20 cellular contexts compared by ENCODE assay signal in genomic region chr7:19294629-19295028, GRCh38.
DNase-seq lines count a peak whose midpoint lies in the region; ATAC-seq, FAIRE-seq and TF ChIP-seq lines count a peak whose summit lies in the region.
"Had no signal": no experiment of that assay in that cellular context is flagged by ENCODE, and none has a peak within 500 bp of the region (broad histone marks: within the 10 kb centered on the region; RNA-seq: fewer than 3 reads in every experiment).

No MANE protein-coding gene starts in this region.

- H3K9me3 Mint-ChIP-seq in nephron (no peaks in the 10 kb centered on the region), CD14-positive monocyte (peaks cover 0 to 13% (median 4%) of the 10 kb centered on the region in 7 donors)
- no peaks in the 10 kb centered on the region for H3K9me3 Mint-ChIP-seq in activated T-helper 1 cell treated with anti-CD3 and anti-CD28 coated beads, Interleukin-12 subunit alpha, Interleukin-12 subunit beta, Interleukin-2, Interleukin-4 antibody, amounts not matched to agents 30 ng/mL and 10 ng/mL and 1 ng/mL, durations not matched to agents 14 hours and 24 hours and 36 hours
- H3K9me3 Mint-ChIP-seq: endodermal cell had no signal

- TF ChIP-seq POLR2A in HepG2 (IDR thresholded peaks at IDR 0.05; ENCODE audit: insufficient read depth in 1 of 2, low read depth in 2 of 2, low read length in 2 of 2) = no peak

- no peak overlapping the region for H2AFZ ChIP-seq in HepG2 (ENCODE audit: low read length)

- H3K27me3 ChIP-seq in HepG2 (ENCODE audit: control insufficient read depth in 1 of 2, insufficient read depth in 2 of 2, low read length in 2 of 2) = no peaks in the 10 kb centered on the region
- H3K27me3 ChIP-seq: gastroesophageal sphincter, left lung, ovary had no signal

- 35% methylated on average over 5 of the region's 5 CpGs for WGBS in HepG2 (ENCODE audit: low lambda C conversion rate)

- POLR2A ChIA-PET in HepG2 (lab: Yijun Ruan, JAX) = no interaction called here

- H3K27me3 Mint-ChIP-seq in nephron (ENCODE audit: low read depth) = no peaks in the 10 kb centered on the region
- peaks cover 0 to 2% (median 0%) of the 10 kb centered on the region in 3 donors for H3K27me3 Mint-ChIP-seq in CD14-positive monocyte (ENCODE audit: low read depth in 3 of 3)
- no peaks in the 10 kb centered on the region for H3K27me3 Mint-ChIP-seq in activated T-helper 1 cell treated with anti-CD3 and anti-CD28 coated beads, Interleukin-12 subunit alpha, Interleukin-12 subunit beta, Interleukin-2, Interleukin-4 antibody, amounts not matched to agents 30 ng/mL and 10 ng/mL and 1 ng/mL, durations not matched to agents 14 hours and 24 hours and 36 hours (ENCODE audit: insufficient read depth)

- TF ChIP-seq CTCF in cardiac fibroblast (IDR thresholded peaks at IDR 0.05; ENCODE audit: low read depth, low read length) (no peak), nephron (IDR thresholded peaks at IDR 0.05; ENCODE audit: unreplicated experiment in 3 of 3) (no peak), CD14-positive monocyte (IDR thresholded peaks at IDR 0.05) (no peak), HepG2 (CRISPR knock-in tag; IDR thresholded peaks at IDR 0.05) (no peak)

- H3K4me1 Mint-ChIP-seq in nephron (peaks cover 43% of the 10 kb centered on the region), CD14-positive monocyte (no peaks in the 10 kb centered on the region)
- no peaks in the 10 kb centered on the region for H3K4me1 Mint-ChIP-seq in activated T-helper 1 cell treated with anti-CD3 and anti-CD28 coated beads, Interleukin-12 subunit alpha, Interleukin-12 subunit beta, Interleukin-2, Interleukin-4 antibody, amounts not matched to agents 30 ng/mL and 10 ng/mL and 1 ng/mL, durations not matched to agents 14 hours and 24 hours and 36 hours (ENCODE audit: low read depth)

- no peak overlapping the region for H3K4me2 ChIP-seq in HepG2 (ENCODE audit: low read depth, low read length)

- intact Hi-C loops in CD14-positive monocyte (cut with micrococcal nuclease) = no loop called here
- intact Hi-C loops in activated T-helper 1 cell treated with anti-CD3 and anti-CD28 coated beads, Interleukin-12 subunit alpha, Interleukin-12 subunit beta, Interleukin-2, Interleukin-4 antibody, amounts not matched to agents 30 ng/mL and 10 ng/mL and 1 ng/mL, durations not matched to agents 14 hours and 24 hours and 36 hours (cut with micrococcal nuclease) = no loop called here
- intact Hi-C loops in HepG2 (cut with micrococcal nuclease; ENCODE audit: unreplicated experiment) = no loop called here

- H3K4me3 ChIP-seq in cardiac fibroblast (replicated peaks in 1 of 2; ENCODE audit: low read depth in 2 of 2, low read length in 2 of 2) (no peak overlapping the region), HepG2 (replicated peaks in 1 of 3; ENCODE audit: insufficient read depth in 1 of 3, low read depth in 2 of 3, low read length in 3 of 3) (no peak overlapping the region)
- H3K4me3 ChIP-seq: gastroesophageal sphincter, left lung, ovary had no signal

- ATAC-seq in HepG2 (no peak), HG02938 (IDR thresholded peaks at IDR 0.05; ENCODE audit: unreplicated experiment) (no peak)
- ATAC-seq: gastroesophageal sphincter, left lung had no signal

- CTCF ChIA-PET in HepG2 (lab: Yijun Ruan, JAX; ENCODE audit: low intra/inter-chr PET ratio, low total read pairs) = no interaction called here

- H3K27ac ChIP-seq in HepG2 (ENCODE audit: extremely low read length, insufficient read depth, low read length) = no peak overlapping the region
- H3K27ac ChIP-seq: gastroesophageal sphincter, left lung, ovary had no signal

- H3K4me3 Mint-ChIP-seq in nephron (peak overlapping the region in 1 of 3 experiments; percentile 49), CD14-positive monocyte (no peak overlapping the region)
- H3K4me3 Mint-ChIP-seq in activated T-helper 1 cell treated with anti-CD3 and anti-CD28 coated beads, Interleukin-12 subunit alpha, Interleukin-12 subunit beta, Interleukin-2, Interleukin-4 antibody, amounts not matched to agents 30 ng/mL and 10 ng/mL and 1 ng/mL, durations not matched to agents 14 hours and 24 hours and 36 hours = no peak overlapping the region
- H3K4me3 Mint-ChIP-seq: endodermal cell had no signal

- FAIRE-seq in HTR-8/SVneo (lab: Jason Lieb, UNC) (no peak), HepG2 (lab: Jason Lieb, UNC) (no peak)
- FAIRE-seq: D721Med, H1 had no signal

- H4K20me1 ChIP-seq in HepG2 (ENCODE audit: insufficient read depth, low read length) = no peaks in the 10 kb centered on the region

- no peaks in the 10 kb centered on the region for H3K79me2 ChIP-seq in HepG2 (ENCODE audit: insufficient read depth, low read length)

- BruUV-seq in HepG2 (replicated peaks; lab: Mats Ljungman, UMichigan) = no TSS peak

- no peaks in the 10 kb centered on the region for H3K36me3 Mint-ChIP-seq in nephron (ENCODE audit: low read depth)
- H3K36me3 Mint-ChIP-seq in CD14-positive monocyte = no peaks in the 10 kb centered on the region
- H3K36me3 Mint-ChIP-seq in activated T-helper 1 cell treated with anti-CD3 and anti-CD28 coated beads, Interleukin-12 subunit alpha, Interleukin-12 subunit beta, Interleukin-2, Interleukin-4 antibody, amounts not matched to agents 30 ng/mL and 10 ng/mL and 1 ng/mL, durations not matched to agents 14 hours and 24 hours and 36 hours (ENCODE audit: low read depth) = no peaks in the 10 kb centered on the region

- no peak for TF ChIP-seq EP300 in HepG2 (IDR thresholded peaks at IDR 0.05; ENCODE audit: low read depth in 2 of 2, low read length in 2 of 2)
- no peak for TF ChIP-seq EP300 in HepG2 (CRISPR knock-in tag; IDR thresholded peaks at IDR 0.05; ENCODE audit: borderline replicate concordance)

- no peaks in the 10 kb centered on the region for H3K36me3 ChIP-seq in HepG2 (replicated peaks in 1 of 2; ENCODE audit: control insufficient read depth in 1 of 2, insufficient read depth in 2 of 2, low read length in 2 of 2)
- H3K36me3 ChIP-seq: gastroesophageal sphincter, left lung, ovary had no signal

- H3K27ac Mint-ChIP-seq in nephron (peak overlapping the region; percentile 26 to 49 (median 43)), CD14-positive monocyte (no peak overlapping the region)
- no peak overlapping the region for H3K27ac Mint-ChIP-seq in activated T-helper 1 cell treated with anti-CD3 and anti-CD28 coated beads, Interleukin-12 subunit alpha, Interleukin-12 subunit beta, Interleukin-2, Interleukin-4 antibody, amounts not matched to agents 30 ng/mL and 10 ng/mL and 1 ng/mL, durations not matched to agents 14 hours and 24 hours and 36 hours
- H3K27ac Mint-ChIP-seq: endodermal cell had no signal

- in situ Hi-C loops in HepG2 (cut with HindIII; ENCODE audit: extremely low pct_ligation_motif_present, low pct_unique_long_range_greater_than_20kb) = no loop called here

- H3K9ac ChIP-seq in HepG2 (ENCODE audit: insufficient read depth, low read depth, low read length) = no peak overlapping the region

- TF ChIP-seq RAD21 in HepG2 (CRISPR knock-in tag; IDR thresholded peaks at IDR 0.05) = no peak

- H3K4me1 ChIP-seq in HepG2 (ENCODE audit: insufficient read depth, low read length) = no peaks in the 10 kb centered on the region
- H3K4me1 ChIP-seq: gastroesophageal sphincter, left lung had no signal

- peaks cover 79% of the 10 kb centered on the region for H3K9me3 ChIP-seq in HepG2 (ENCODE audit: low read length)
- H3K9me3 ChIP-seq: gastroesophageal sphincter, left lung, ovary had no signal

- DNase-seq in EH (ENCODE audit: low read depth) (peak; percentile 85), HTR-8/SVneo (ENCODE audit: insufficient read length, low spot score) (peak; percentile 7), cardiac fibroblast (ENCODE audit: low read depth in 2 of 2) (peak; percentile 32 to 43), CD14-positive monocyte (ENCODE audit: low spot score) (no peak), HepG2 (ENCODE audit: low spot score) (no peak)
- no peak for DNase-seq in activated T-helper 1 cell treated with anti-CD3 and anti-CD28 coated beads, Interleukin-12 subunit alpha, Interleukin-12 subunit beta, Interleukin-2, Interleukin-4 antibody, amounts not matched to agents 30 ng/mL and 10 ng/mL and 1 ng/mL, durations not matched to agents 14 hours and 24 hours and 36 hours (ENCODE audit: low spot score)
- DNase-seq: activated gamma-delta T cell; aorta; endodermal cell; left lung; MM.1S; NCI-H69; ovary; stimulated activated CD4-positive, alpha-beta T cell treated with anti-CD3 and anti-CD28 coated beads, Interleukin-4, amount 100 ng/mL, for 24 hours; T-helper 9 cell had no signal

TF ChIP-seq in HepG2, 621 proteins besides CTCF, POLR2A, EP300 and RAD21:
- TF ChIP-seq ZNF580 (CRISPR knock-in tag; IDR thresholded peaks at IDR 0.05; ENCODE audit: borderline replicate concordance, low read depth) = no peak
- TF ChIP-seq ZNF850 (CRISPR knock-in tag; conservative IDR thresholded peaks at IDR 0.05) = no peak
- no peak for TF ChIP-seq ZFAT (CRISPR knock-in tag; conservative IDR thresholded peaks at IDR 0.05)
- no peak for TF ChIP-seq SOX5 (CRISPR knock-in tag; IDR thresholded peaks at IDR 0.05; ENCODE audit: borderline replicate concordance)
- no peak for TF ChIP-seq E2F2 (CRISPR knock-in tag; IDR thresholded peaks at IDR 0.05; ENCODE audit: borderline replicate concordance)
- no peak for TF ChIP-seq SRF (IDR thresholded peaks at IDR 0.05; ENCODE audit: low read depth, low read length)
- TF ChIP-seq TBP (CRISPR knock-in tag; IDR thresholded peaks at IDR 0.05) = no peak
- no peak for TF ChIP-seq RXRA (CRISPR knock-in tag; IDR thresholded peaks at IDR 0.05)
- TF ChIP-seq ZNF782 (CRISPR knock-in tag; IDR thresholded peaks at IDR 0.05; ENCODE audit: borderline replicate concordance) = no peak
- no peak for TF ChIP-seq NR2C2 (CRISPR knock-in tag; IDR thresholded peaks at IDR 0.05; ENCODE audit: borderline replicate concordance)
- TF ChIP-seq FIP1L1 (IDR thresholded peaks at IDR 0.05; ENCODE audit: borderline replicate concordance, insufficient read depth, low read depth, low read length) = no peak
- TF ChIP-seq ZNF563 (CRISPR knock-in tag; IDR thresholded peaks at IDR 0.05) = no peak
- TF ChIP-seq POLR2AphosphoS2 (IDR thresholded peaks at IDR 0.05; ENCODE audit: low read depth, low read length) = no peak
- no peak for TF ChIP-seq BORCS8-MEF2B (CRISPR knock-in tag; IDR thresholded peaks at IDR 0.05)
TF ChIP-seq in HepG2: peak in this region for 0.

Comparison
In these comparisons a context has a peak if more than half of its experiments do, and no peak if none do; other contexts are left out.
1. DNase-seq: peak in EH (single experiment), HTR-8/SVneo (single experiment) and cardiac fibroblast (2 of 2); none in CD14-positive monocyte (single experiment), activated T-helper 1 cell treated with anti-CD3 and anti-CD28 coated beads, Interleukin-12 subunit alpha, Interleukin-12 subunit beta, Interleukin-2, Interleukin-4 antibody, amounts not matched to agents 30 ng/mL and 10 ng/mL and 1 ng/mL, durations not matched to agents 14 hours and 24 hours and 36 hours (single experiment) and HepG2 (single experiment).
2. H3K27ac Mint-ChIP-seq: peak in nephron (3 of 3); none in CD14-positive monocyte (0 of 7) and activated T-helper 1 cell treated with anti-CD3 and anti-CD28 coated beads, Interleukin-12 subunit alpha, Interleukin-12 subunit beta, Interleukin-2, Interleukin-4 antibody, amounts not matched to agents 30 ng/mL and 10 ng/mL and 1 ng/mL, durations not matched to agents 14 hours and 24 hours and 36 hours (single experiment).